ENCODE assay signal across 15 cellular contexts in the genomic region with DNA sequence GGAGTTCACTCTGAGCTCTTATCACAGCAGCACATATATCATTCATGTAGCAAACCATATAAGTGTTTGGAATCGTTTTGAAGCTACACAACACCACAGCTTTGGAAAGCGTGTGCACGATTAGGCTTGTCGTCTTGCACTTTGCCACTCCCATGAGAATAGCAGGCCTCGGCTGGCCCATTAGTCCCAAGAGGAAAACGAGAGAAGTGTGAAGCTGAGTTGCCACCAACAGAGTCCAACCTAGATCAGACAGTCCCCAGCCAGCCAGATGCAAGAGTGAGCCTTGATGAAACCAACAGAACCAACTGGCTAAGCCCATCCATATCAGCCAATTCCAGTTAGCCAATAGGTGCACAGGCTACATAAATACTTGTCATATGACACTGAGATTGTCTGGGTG.
DNase-seq lines count a peak whose midpoint lies in the region; FAIRE-seq and TF ChIP-seq lines count a peak whose summit lies in the region.
"Had no signal": no experiment of that assay in that cellular context is flagged by ENCODE, and none has a peak within 500 bp of the region (broad histone marks: within the 10 kb centered on the region; RNA-seq: fewer than 3 reads in every experiment).

No MANE protein-coding gene starts in this region.

- DNase-seq in NCI-H345 (lab: John Stamatoyannopoulos, UW) (peak; percentile 36), NCI-H345 treated with DMSO at 0.1 percent for 48 hours (lab: John Stamatoyannopoulos, UW; ENCODE audit: unreplicated experiment) (no peak), NCI-H2171 treated with DMSO at 0.1 percent for 48 hours (lab: John Stamatoyannopoulos, UW) (peak; percentile 87), keratinocyte (ENCODE audit: low read depth, low spot score) (no peak), HuH-7.5 (ENCODE audit: low spot score) (no peak), GM12892 (ENCODE audit: insufficient read length) (no peak)
- no peak for DNase-seq in stimulated activated naive CD4-positive, alpha-beta T cell (lab: John Stamatoyannopoulos, UW)
- DNase-seq: ACHN; CD4-positive, CD25-positive, alpha-beta regulatory T cell; DMS79 had no signal

- no peaks in the 10 kb centered on the region for H3K9me3 ChIP-seq in keratinocyte (ENCODE audit: control insufficient read depth, low read depth, low read length)
- H3K9me3 ChIP-seq: BLaER1 treated with 17β-estradiol and CSF1 and Interleukin-3, amounts not matched to agents 10 nM and 100 nM; HAP-1 had no signal

- H3K27ac ChIP-seq in keratinocyte (ENCODE audit: control insufficient read depth, insufficient read depth, low read length) = no peak overlapping the region
- H3K27ac ChIP-seq: BLaER1 treated with 17β-estradiol and CSF1 and Interleukin-3, amounts not matched to agents 10 nM and 100 nM had no signal

- H3K9ac ChIP-seq in keratinocyte (ENCODE audit: control insufficient read depth, extremely low read depth, insufficient read depth, low read length) = no peak overlapping the region
- H3K9ac ChIP-seq: BLaER1 treated with 17β-estradiol and CSF1 and Interleukin-3, amounts not matched to agents 10 nM and 100 nM had no signal

- no peak overlapping the region for H3K4me3 ChIP-seq in keratinocyte (ENCODE audit: control insufficient read depth in 2 of 3, extremely low read depth in 1 of 3, insufficient read depth in 2 of 3, low read depth in 1 of 3, low read length in 3 of 3)
- H3K4me3 ChIP-seq: BLaER1 treated with 17β-estradiol and CSF1 and Interleukin-3, amounts not matched to agents 10 nM and 100 nM; HAP-1 had no signal

- TF ChIP-seq POLR2A in GM12892 (IDR thresholded peaks at IDR 0.05; ENCODE audit: low read depth, low read length) = no peak

- no peaks in the 10 kb centered on the region for H3K27me3 ChIP-seq in keratinocyte (ENCODE audit: control insufficient read depth, extremely low read depth, insufficient read depth, low read length)
- H3K27me3 ChIP-seq: BLaER1 treated with 17β-estradiol and CSF1 and Interleukin-3, amounts not matched to agents 10 nM and 100 nM had no signal

- H3K4me2 ChIP-seq in keratinocyte (ENCODE audit: control insufficient read depth, extremely low read depth, insufficient read depth, low read depth, low read length) = no peak overlapping the region
- H3K4me2 ChIP-seq: BLaER1 treated with 17β-estradiol and CSF1 and Interleukin-3, amounts not matched to agents 10 nM and 100 nM had no signal

- FAIRE-seq in keratinocyte (lab: Jason Lieb, UNC) (peak; percentile 41), GM12892 (lab: Jason Lieb, UNC) (no peak)
- FAIRE-seq: GM12891, GM19239, H1 had no signal

- TF ChIP-seq CTCF in keratinocyte (optimal IDR thresholded peaks at IDR 0.05 in 1 of 3, IDR thresholded peaks at IDR 0.05 in 1 of 3, conservative IDR thresholded peaks at IDR 0.05 in 1 of 3; ENCODE audit: extremely low read depth in 1 of 3, insufficient read depth in 2 of 3, low read length in 3 of 3) = no peak

- H3K4me1 ChIP-seq in keratinocyte (ENCODE audit: control insufficient read depth, extremely low read depth, insufficient read depth, low read length) = peaks cover 4% of the 10 kb centered on the region
- H3K4me1 ChIP-seq: HAP-1 had no signal

- no peaks in the 10 kb centered on the region for H4K20me1 ChIP-seq in keratinocyte (ENCODE audit: control insufficient read depth, extremely low read depth, insufficient read depth, low read length)
- H4K20me1 ChIP-seq: BLaER1 treated with 17β-estradiol and CSF1 and Interleukin-3, amounts not matched to agents 10 nM and 100 nM had no signal

- H3K79me2 ChIP-seq in keratinocyte (ENCODE audit: control insufficient read depth, insufficient read depth, low read length) = no peaks in the 10 kb centered on the region

- dilution Hi-C loops in keratinocyte (cut with MboI; ENCODE audit: extremely low pct_ligation_motif_present, low sequenced_read_pairs) = no loop called here

- H3K9me1 ChIP-seq in keratinocyte (ENCODE audit: control insufficient read depth, extremely low read depth, insufficient read depth, low read length) = no peaks in the 10 kb centered on the region

- H3K36me3 ChIP-seq in keratinocyte (ENCODE audit: control insufficient read depth in 2 of 2, extremely low read depth in 1 of 2, insufficient read depth in 2 of 2, low read length in 2 of 2) = no peaks in the 10 kb centered on the region
- H3K36me3 ChIP-seq: BLaER1 treated with 17β-estradiol and CSF1 and Interleukin-3, amounts not matched to agents 10 nM and 100 nM; HAP-1 had no signal

- H2AFZ ChIP-seq in keratinocyte (ENCODE audit: control insufficient read depth, low read length) = no peak overlapping the region

Comparison
In these comparisons a context has a peak if more than half of its experiments do, and no peak if none do; other contexts are left out.
1. DNase-seq: peak in NCI-H345 (single experiment) and NCI-H2171 treated with DMSO at 0.1 percent for 48 hours (single experiment); none in NCI-H345 treated with DMSO at 0.1 percent for 48 hours (single experiment), keratinocyte (single experiment), HuH-7.5 (single experiment), stimulated activated naive CD4-positive, alpha-beta T cell (0 of 6) and GM12892 (single experiment).